Comparison of ENCODE assay signal across 10 cellular contexts in the genomic region with DNA sequence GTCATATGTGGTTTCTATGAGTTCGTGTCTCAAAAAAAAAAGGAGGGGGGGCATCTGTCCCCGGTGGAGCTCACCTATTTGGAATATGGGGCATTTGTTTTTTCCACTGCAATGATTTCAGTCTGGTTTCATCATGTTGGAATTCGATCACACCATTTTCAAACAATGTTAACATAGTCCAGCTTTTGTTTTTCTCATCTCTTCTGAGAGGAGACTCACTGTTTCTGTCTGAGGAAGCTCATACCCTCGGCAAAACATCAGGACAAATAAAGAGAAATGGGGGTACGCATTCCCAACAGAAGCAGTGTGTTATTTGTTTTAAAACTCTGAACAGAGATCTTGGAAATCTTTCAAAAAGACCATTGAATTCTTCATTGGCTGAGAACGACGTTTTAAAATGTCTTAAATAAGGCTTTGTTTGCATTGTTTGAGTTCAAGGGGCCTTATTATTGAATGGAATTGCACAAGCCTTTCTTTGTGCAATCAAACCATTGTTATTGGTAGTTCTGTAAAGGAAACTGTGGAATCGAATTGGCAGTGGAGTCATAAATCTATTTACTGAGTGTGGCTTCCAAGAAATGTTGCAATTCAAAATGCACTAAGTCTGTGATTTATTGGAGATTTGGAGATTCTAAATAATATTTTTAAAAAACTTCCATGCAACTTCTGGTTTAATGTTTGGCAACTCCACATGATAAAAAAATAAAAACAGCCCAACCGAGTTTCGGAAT.
DNase-seq lines count a peak whose midpoint lies in the region; ATAC-seq and FAIRE-seq lines count a peak whose summit lies in the region.
"Had no signal": no experiment of that assay in that cellular context is flagged by ENCODE, and none has a peak within 500 bp of the region (broad histone marks: within the 10 kb centered on the region; RNA-seq: fewer than 3 reads in every experiment).

No MANE protein-coding gene starts in this region.

- no peaks in the 10 kb centered on the region for H3K27me3 ChIP-seq in naive thymus-derived CD4-positive, alpha-beta T cell (ENCODE audit: control insufficient read depth in 2 of 2, insufficient read depth in 2 of 2, low read length in 2 of 2)
- no peaks in the 10 kb centered on the region for H3K27me3 ChIP-seq in CD4-positive, alpha-beta memory T cell (ENCODE audit: insufficient read depth, low read length)

- POLR2A ChIA-PET in naive thymus-derived CD4-positive, alpha-beta T cell (lab: Charles Lee): interaction anchor here (0.6 kb wide), 1 partner anchor 427 kb away, joined by 3 read pairs; no protein-coding TSS in a partner anchor
- POLR2A ChIA-PET in CD4-positive, alpha-beta memory T cell (lab: Charles Lee; ENCODE audit: partially characterized antibody): interaction anchor here (1.9 kb wide), 1 partner anchor 13 kb away, joined by 7 read pairs; no protein-coding TSS in a partner anchor

- H3K36me3 ChIP-seq in naive thymus-derived CD4-positive, alpha-beta T cell (ENCODE audit: control insufficient read depth in 2 of 3, insufficient read depth in 3 of 3, low read length in 3 of 3): peaks cover 13 to 27% (median 20%) of the 10 kb centered on the region in 3 experiments
- peaks cover 27% of the 10 kb centered on the region for H3K36me3 ChIP-seq in CD4-positive, alpha-beta memory T cell (ENCODE audit: insufficient read depth, low read length)

- in situ Hi-C loops in ACHN (cut with HindIII; ENCODE audit: low pct_ligation_motif_present, low pct_unique_long_range_greater_than_20kb, low sequenced_read_pairs): no loop called here

- CTCF ChIA-PET in naive thymus-derived CD4-positive, alpha-beta T cell (lab: Charles Lee): interaction anchor here (0.6 kb wide), 1 partner anchor 1757 kb away, joined by 5 read pairs; no protein-coding TSS in a partner anchor
- CTCF ChIA-PET in CD4-positive, alpha-beta memory T cell (lab: Charles Lee; ENCODE audit: partially characterized antibody): no interaction called here

- no peak for ATAC-seq in naive thymus-derived CD4-positive, alpha-beta T cell
- no peak for ATAC-seq in stimulated activated naive CD8-positive, alpha-beta T cell treated with anti-CD3 and anti-CD28 coated beads, Interleukin-15, amount 100 ng/mL, for 72 hours

- intact Hi-C loops in naive thymus-derived CD4-positive, alpha-beta T cell (cut with micrococcal nuclease): no loop called here
- intact Hi-C loops in CD4-positive, alpha-beta memory T cell (cut with micrococcal nuclease): no loop called here

- H3K4me3 Mint-ChIP-seq in naive thymus-derived CD4-positive, alpha-beta T cell: no peak overlapping the region
- no peak overlapping the region for H3K4me3 Mint-ChIP-seq in stimulated activated naive CD8-positive, alpha-beta T cell treated with anti-CD3 and anti-CD28 coated beads, Interleukin-15, amount 100 ng/mL, for 72 hours
- no peak overlapping the region for H3K4me3 Mint-ChIP-seq in CD4-positive, alpha-beta memory T cell
- no peak overlapping the region for H3K4me3 Mint-ChIP-seq in immature natural killer cell

- peaks cover 16 to 61% (median 57%) of the 10 kb centered on the region in 5 donors for H3K36me3 Mint-ChIP-seq in naive thymus-derived CD4-positive, alpha-beta T cell
- peaks cover 52 to 70% of the 10 kb centered on the region in 2 donors for H3K36me3 Mint-ChIP-seq in CD4-positive, alpha-beta memory T cell
- H3K36me3 Mint-ChIP-seq in immature natural killer cell: peaks cover 32 to 46% (median 38%) of the 10 kb centered on the region in 3 donors

- no peaks in the 10 kb centered on the region for H3K27me3 Mint-ChIP-seq in naive thymus-derived CD4-positive, alpha-beta T cell
- no peaks in the 10 kb centered on the region for H3K27me3 Mint-ChIP-seq in stimulated activated naive CD8-positive, alpha-beta T cell treated with anti-CD3 and anti-CD28 coated beads, Interleukin-15, amount 100 ng/mL, for 72 hours
- H3K27me3 Mint-ChIP-seq in CD4-positive, alpha-beta memory T cell: no peaks in the 10 kb centered on the region
- peaks cover 0 to 8% (median 3%) of the 10 kb centered on the region in 3 donors for H3K27me3 Mint-ChIP-seq in immature natural killer cell (ENCODE audit: low read depth in 3 of 3)

- H3K4me1 ChIP-seq in naive thymus-derived CD4-positive, alpha-beta T cell (ENCODE audit: control insufficient read depth in 2 of 2, insufficient read depth in 2 of 2, low read length in 2 of 2): no peaks in the 10 kb centered on the region
- no peaks in the 10 kb centered on the region for H3K4me1 ChIP-seq in CD4-positive, alpha-beta memory T cell (ENCODE audit: insufficient read depth, low read length)

- H3K4me1 Mint-ChIP-seq in naive thymus-derived CD4-positive, alpha-beta T cell: peaks cover 0 to 47% (median 18%) of the 10 kb centered on the region in 7 donors
- H3K4me1 Mint-ChIP-seq in stimulated activated naive CD8-positive, alpha-beta T cell treated with anti-CD3 and anti-CD28 coated beads, Interleukin-15, amount 100 ng/mL, for 72 hours: peaks cover 6% of the 10 kb centered on the region
- H3K4me1 Mint-ChIP-seq in CD4-positive, alpha-beta memory T cell: peaks cover 9 to 33% (median 27%) of the 10 kb centered on the region in 4 donors
- peaks cover 0 to 5% of the 10 kb centered on the region in 2 donors for H3K4me1 Mint-ChIP-seq in immature natural killer cell

- H3K27ac ChIP-seq in naive thymus-derived CD4-positive, alpha-beta T cell (ENCODE audit: low read depth, low read length): no peak overlapping the region
- no peak overlapping the region for H3K27ac ChIP-seq in CD4-positive, alpha-beta memory T cell (ENCODE audit: low read depth, low read length)

- DNase-seq in ACHN (peak; percentile 24), NCI-H2107 (lab: John Stamatoyannopoulos, UW) (peak; percentile 15), HK-2 (ENCODE audit: unreplicated experiment) (no peak), immature natural killer cell (no peak)
- DNase-seq in naive thymus-derived CD4-positive, alpha-beta T cell: no peak
- DNase-seq in stimulated activated naive CD8-positive, alpha-beta T cell treated with anti-CD3 and anti-CD28 coated beads, Interleukin-15, amount 100 ng/mL, for 72 hours: no peak
- DNase-seq in CD4-positive, alpha-beta memory T cell: no peak
- DNase-seq: erythroblast, T-helper 1 cell had no signal

- peak overlapping the region in 6 of 9 donors; percentile 0 to 69 (median 20) for H3K27ac Mint-ChIP-seq in naive thymus-derived CD4-positive, alpha-beta T cell
- H3K27ac Mint-ChIP-seq in stimulated activated naive CD8-positive, alpha-beta T cell treated with anti-CD3 and anti-CD28 coated beads, Interleukin-15, amount 100 ng/mL, for 72 hours: no peak overlapping the region
- peak overlapping the region in 3 of 7 donors; percentile 9 to 32 (median 22) for H3K27ac Mint-ChIP-seq in CD4-positive, alpha-beta memory T cell
- H3K27ac Mint-ChIP-seq in immature natural killer cell: peak overlapping the region in 1 of 6 donors; percentile 6

- H3K9me3 Mint-ChIP-seq in naive thymus-derived CD4-positive, alpha-beta T cell: no peaks in the 10 kb centered on the region
- no peaks in the 10 kb centered on the region for H3K9me3 Mint-ChIP-seq in stimulated activated naive CD8-positive, alpha-beta T cell treated with anti-CD3 and anti-CD28 coated beads, Interleukin-15, amount 100 ng/mL, for 72 hours
- H3K9me3 Mint-ChIP-seq in CD4-positive, alpha-beta memory T cell: peaks cover 0 to 2% (median 0%) of the 10 kb centered on the region in 8 donors
- no peaks in the 10 kb centered on the region for H3K9me3 Mint-ChIP-seq in immature natural killer cell

- no peak overlapping the region for H3K4me3 ChIP-seq in naive thymus-derived CD4-positive, alpha-beta T cell (ENCODE audit: low read length)
- no peak overlapping the region for H3K4me3 ChIP-seq in CD4-positive, alpha-beta memory T cell (ENCODE audit: low read length in 2 of 2)

- H3K9me3 ChIP-seq in naive thymus-derived CD4-positive, alpha-beta T cell (ENCODE audit: control insufficient read depth in 2 of 3, low read length in 3 of 3): no peaks in the 10 kb centered on the region
- no peaks in the 10 kb centered on the region for H3K9me3 ChIP-seq in CD4-positive, alpha-beta memory T cell (ENCODE audit: control insufficient read depth in 1 of 2, low read length in 2 of 2)

- FAIRE-seq in endometrium (lab: Jason Lieb, UNC): peak; percentile 94

Comparison
In these comparisons a context has a peak if more than half of its experiments do, and no peak if none do; other contexts are left out.
1. DNase-seq: peak in ACHN (single experiment) and NCI-H2107 (single experiment); none in naive thymus-derived CD4-positive, alpha-beta T cell (0 of 9), stimulated activated naive CD8-positive, alpha-beta T cell treated with anti-CD3 and anti-CD28 coated beads, Interleukin-15, amount 100 ng/mL, for 72 hours (0 of 2), CD4-positive, alpha-beta memory T cell (0 of 5), HK-2 (single experiment) and immature natural killer cell (0 of 3).
2. H3K27ac Mint-ChIP-seq: peak in naive thymus-derived CD4-positive, alpha-beta T cell (6 of 9); none in stimulated activated naive CD8-positive, alpha-beta T cell treated with anti-CD3 and anti-CD28 coated beads, Interleukin-15, amount 100 ng/mL, for 72 hours (0 of 2).